Comparison of ENCODE assay signal across 23 cellular contexts in the genomic region with DNA sequence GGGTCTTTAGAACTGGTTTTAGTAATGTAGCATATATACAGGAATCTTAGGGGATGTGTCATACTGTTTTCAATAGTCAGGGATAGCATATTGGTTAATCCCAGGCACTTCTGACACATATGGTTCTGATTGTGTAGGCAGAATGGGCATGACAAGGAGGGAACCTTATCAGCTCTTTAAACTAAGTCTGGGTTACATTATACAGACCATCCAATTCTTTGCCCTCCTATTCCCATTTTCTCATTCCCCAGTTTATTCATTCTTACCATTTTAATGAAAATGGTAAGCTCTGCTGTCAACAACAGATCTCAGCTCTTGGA.
DNase-seq lines count a peak whose midpoint lies in the region; ATAC-seq, FAIRE-seq and TF ChIP-seq lines count a peak whose summit lies in the region.
"Had no signal": no experiment of that assay in that cellular context is flagged by ENCODE, and none has a peak within 500 bp of the region (broad histone marks: within the 10 kb centered on the region; RNA-seq: fewer than 3 reads in every experiment).

No MANE protein-coding gene starts in this region.

- peak overlapping the region; percentile 42; the same call in 1 of the 2 replicates for H3K18ac ChIP-seq in IMR-90 (ENCODE audit: low read depth, low read length)

- H2BK120ac ChIP-seq in IMR-90 (ENCODE audit: low read depth, low read length), result no peak overlapping the region

- H3K56ac ChIP-seq in IMR-90 (ENCODE audit: extremely low read depth, insufficient read depth, low read length), result no peak overlapping the region

- no peak overlapping the region for H2AK9ac ChIP-seq in IMR-90 (replicated peaks; ENCODE audit: low read depth, low read length, poor library complexity)

- H3K9me3 Mint-ChIP-seq in stimulated activated memory B cell treated with anti-CD40 and anti-IgM and Interleukin-4, amounts not matched to agents 10 μg/mL and 1 μg/mL and 100 μg/mL, for 72 hours, result peaks cover 2% of the 10 kb centered on the region

- H3K23ac ChIP-seq in IMR-90 (ENCODE audit: low read depth, low read length), result no peak overlapping the region

- no peak overlapping the region; a peak in 1 of 4 replicates for H4K8ac ChIP-seq in IMR-90 (ENCODE audit: low read depth in 2 of 2, low read length in 2 of 2)

- H3K4me2 ChIP-seq in IMR-90 (ENCODE audit: low read depth, low read length) (peak overlapping the region; percentile 34; the same call in 1 of the 2 replicates), keratinocyte (ENCODE audit: control insufficient read depth, extremely low read depth, insufficient read depth, low read depth, low read length) (no peak overlapping the region)

- TF ChIP-seq POLR2A in IMR-90 (IDR thresholded peaks at IDR 0.05; ENCODE audit: low read depth, low read length), result no peak

- H3K4me1 ChIP-seq in IMR-90 (ENCODE audit: control insufficient read depth, insufficient read depth, low read length) (peaks cover 5% of the 10 kb centered on the region), keratinocyte (ENCODE audit: control insufficient read depth, extremely low read depth, insufficient read depth, low read length) (no peaks in the 10 kb centered on the region)
- H3K4me1 ChIP-seq: spleen, upper lobe of left lung had no signal

- H3K4me1 Mint-ChIP-seq in stimulated activated memory B cell treated with anti-CD40 and anti-IgM and Interleukin-4, amounts not matched to agents 10 μg/mL and 1 μg/mL and 100 μg/mL, for 72 hours, result no peaks in the 10 kb centered on the region

- peak; percentile 77 for ATAC-seq in IMR-90 (ENCODE audit: low read depth)
- no peak for ATAC-seq in stimulated activated memory B cell treated with anti-CD40 and anti-IgM and Interleukin-4, amounts not matched to agents 10 μg/mL and 1 μg/mL and 100 μg/mL, for 72 hours
- ATAC-seq: activated naive CD4-positive, alpha-beta T cell treated with anti-CD3 and anti-CD28 coated beads, Interleukin-2, amount 50 U/mL, for 72 hours; stimulated activated naive CD8-positive, alpha-beta T cell treated with anti-CD3 and anti-CD28 coated beads, Interleukin-15, amount 100 ng/mL, for 72 hours had no signal

- in situ Hi-C loops in IMR-90 (cut with MboI; ENCODE audit: low sequenced_read_pairs), result no loop called here

- H3K9ac ChIP-seq in IMR-90 (ENCODE audit: low read depth, low read length), result no peak overlapping the region
- H3K9ac ChIP-seq in keratinocyte (ENCODE audit: control insufficient read depth, extremely low read depth, insufficient read depth, low read length), result no peak overlapping the region

- H4K20me1 ChIP-seq in IMR-90 (ENCODE audit: insufficient read depth, low read length) (peaks cover 5% of the 10 kb centered on the region; the same call in 1 of the 2 replicates), keratinocyte (ENCODE audit: control insufficient read depth, extremely low read depth, insufficient read depth, low read length) (no peaks in the 10 kb centered on the region)

- no peak overlapping the region for H2BK15ac ChIP-seq in IMR-90 (ENCODE audit: low read depth, low read length)

- TF ChIP-seq CTCF in IMR-90 (conservative IDR thresholded peaks at IDR 0.05; ENCODE audit: low read depth, low read length), result no peak
- TF ChIP-seq CTCF in keratinocyte (optimal IDR thresholded peaks at IDR 0.05 in 1 of 3, IDR thresholded peaks at IDR 0.05 in 1 of 3, conservative IDR thresholded peaks at IDR 0.05 in 1 of 3; ENCODE audit: extremely low read depth in 1 of 3, insufficient read depth in 2 of 3, low read length in 3 of 3), result no peak

- no peak overlapping the region for H2AK5ac ChIP-seq in IMR-90 (ENCODE audit: low read depth, low read length)

- peak; percentile 61 for FAIRE-seq in keratinocyte (lab: Jason Lieb, UNC)
- FAIRE-seq: kidney had no signal

- H3K27me3 ChIP-seq in IMR-90 (ENCODE audit: control insufficient read depth, insufficient read depth, low read length) (no peaks in the 10 kb centered on the region), keratinocyte (ENCODE audit: control insufficient read depth, extremely low read depth, insufficient read depth, low read length) (no peaks in the 10 kb centered on the region)
- H3K27me3 ChIP-seq: MG63, spleen, upper lobe of left lung had no signal

- H3K14ac ChIP-seq in IMR-90 (replicated peaks; ENCODE audit: low read depth, low read length), result no peak overlapping the region; the same call in 1 of the 2 replicates

- no peak overlapping the region for H2BK5ac ChIP-seq in IMR-90 (ENCODE audit: low read depth, low read length, poor library complexity, severe bottlenecking)

- H4K5ac ChIP-seq in IMR-90 (ENCODE audit: low read depth, low read length), result no peak overlapping the region

- H3K4me3 Mint-ChIP-seq in stimulated activated memory B cell treated with anti-CD40 and anti-IgM and Interleukin-4, amounts not matched to agents 10 μg/mL and 1 μg/mL and 100 μg/mL, for 72 hours, result no peak overlapping the region
- H3K4me3 Mint-ChIP-seq: activated CD4-positive, alpha-beta T cell treated with anti-CD3 and anti-CD28 coated beads, Interleukin-2, amount 10 ng/mL, durations not matched to agents 24 days and 14 days; stimulated activated naive CD8-positive, alpha-beta T cell treated with anti-CD3 and anti-CD28 coated beads, Interleukin-15, amount 100 ng/mL, for 72 hours had no signal

- POLR2A ChIA-PET in IMR-90 (lab: Charles Lee; ENCODE audit: unreplicated experiment), result no interaction called here

- peaks cover 3% of the 10 kb centered on the region; the same call in 1 of the 2 replicates for H3K9me1 ChIP-seq in IMR-90 (ENCODE audit: insufficient read depth, low read length)
- no peaks in the 10 kb centered on the region for H3K9me1 ChIP-seq in keratinocyte (ENCODE audit: control insufficient read depth, extremely low read depth, insufficient read depth, low read length)

- TF ChIP-seq RAD21 in IMR-90 (IDR thresholded peaks at IDR 0.05; ENCODE audit: low read length), result no peak

- intact Hi-C loops in IMR-90 (cut with micrococcal nuclease), result no loop called here

- no peak overlapping the region; the same call in 1 of the 2 replicates for H3K4ac ChIP-seq in IMR-90 (ENCODE audit: low read depth, low read length)

- CTCF ChIA-PET in IMR-90 (lab: Yijun Ruan, JAX), result no interaction called here

- H3K36me3 ChIP-seq in IMR-90 (ENCODE audit: control insufficient read depth, insufficient read depth, low read length) (no peaks in the 10 kb centered on the region), keratinocyte (ENCODE audit: control insufficient read depth in 2 of 2, extremely low read depth in 1 of 2, insufficient read depth in 2 of 2, low read length in 2 of 2) (no peaks in the 10 kb centered on the region)
- H3K36me3 ChIP-seq: MG63, spleen, upper lobe of left lung had no signal

- dilution Hi-C loops in IMR-90 (cut with HindIII; ENCODE audit: low sequenced_read_pairs, unreplicated experiment) (no loop called here), keratinocyte (cut with MboI; ENCODE audit: extremely low pct_ligation_motif_present, low sequenced_read_pairs) (no loop called here)

- DNase-seq in AG08395 (ENCODE audit: low spot score) (peak; percentile 7), IMR-90 (peak; percentile 71), dedifferentiated amniotic fluid mesenchymal stem cell (ENCODE audit: extremely low spot score) (peak; percentile 45), keratinocyte (ENCODE audit: low read depth, low spot score) (no peak), NCI-H2171 (lab: John Stamatoyannopoulos, UW) (no peak), cortex of kidney (lab: John Stamatoyannopoulos, UW) (no peak), NCI-H226 (no peak)
- DNase-seq: activated CD4-positive, alpha-beta T cell treated with anti-CD3 and anti-CD28 coated beads, Interleukin-2, amount 10 ng/mL, durations not matched to agents 24 days and 14 days; C1 segment of cervical spinal cord; foreskin melanocyte; H7; kidney; MG63; NCI-H1417 treated with DMSO at 0.1 percent for 48 hours; NCI-H510A treated with DMSO at 0.1 percent for 48 hours; spleen; stimulated activated CD4-positive, alpha-beta T cell treated with anti-CD3 and anti-CD28 coated beads, Interleukin-4, amount 100 ng/mL, for 4 hours; stimulated activated naive CD8-positive, alpha-beta T cell treated with anti-CD3 and anti-CD28 coated beads, Interleukin-15, amount 100 ng/mL, for 72 hours; T-helper 2 cell; upper lobe of left lung had no signal

- no peaks in the 10 kb centered on the region for H3K27me3 Mint-ChIP-seq in stimulated activated memory B cell treated with anti-CD40 and anti-IgM and Interleukin-4, amounts not matched to agents 10 μg/mL and 1 μg/mL and 100 μg/mL, for 72 hours
- H3K27me3 Mint-ChIP-seq: activated CD4-positive, alpha-beta T cell treated with anti-CD3 and anti-CD28 coated beads, Interleukin-2, amount 10 ng/mL, durations not matched to agents 24 days and 14 days; stimulated activated naive CD8-positive, alpha-beta T cell treated with anti-CD3 and anti-CD28 coated beads, Interleukin-15, amount 100 ng/mL, for 72 hours had no signal

- no peaks in the 10 kb centered on the region for H3K9me3 ChIP-seq in IMR-90 (ENCODE audit: control insufficient read depth, insufficient read depth, low read length)
- H3K9me3 ChIP-seq in keratinocyte (ENCODE audit: control insufficient read depth, low read depth, low read length), result no peaks in the 10 kb centered on the region
- H3K9me3 ChIP-seq: MG63, upper lobe of left lung had no signal

- H3K79me2 ChIP-seq in keratinocyte (ENCODE audit: control insufficient read depth, insufficient read depth, low read length), result peaks cover 3% of the 10 kb centered on the region

- H2BK20ac ChIP-seq in IMR-90 (ENCODE audit: low read depth, low read length), result no peak overlapping the region

- peaks cover 15% of the 10 kb centered on the region for H3K36me3 Mint-ChIP-seq in stimulated activated memory B cell treated with anti-CD40 and anti-IgM and Interleukin-4, amounts not matched to agents 10 μg/mL and 1 μg/mL and 100 μg/mL, for 72 hours
- H3K36me3 Mint-ChIP-seq: activated naive CD4-positive, alpha-beta T cell treated with anti-CD3 and anti-CD28 coated beads, Interleukin-2, amount 50 U/mL, for 72 hours had no signal

- peaks cover 5 to 9% of the 10 kb centered on the region in 2 experiments; a peak in 3 of 4 replicates for H3K79me1 ChIP-seq in IMR-90 (ENCODE audit: low read depth in 1 of 2, low read length in 2 of 2)

- no peak overlapping the region for H4K91ac ChIP-seq in IMR-90 (ENCODE audit: insufficient read depth, low read depth, low read length)

- H3K4me3 ChIP-seq in IMR-90 (ENCODE audit: insufficient read depth, low read depth, low read length) (no peak overlapping the region), keratinocyte (ENCODE audit: control insufficient read depth in 2 of 3, extremely low read depth in 1 of 3, insufficient read depth in 2 of 3, low read depth in 1 of 3, low read length in 3 of 3) (no peak overlapping the region)
- H3K4me3 ChIP-seq: lung, MG63, spleen, upper lobe of left lung had no signal

- no TSS peak for BruUV-seq in IMR-90 (replicated peaks; lab: Mats Ljungman, UMichigan)

- no peak overlapping the region for H3K27ac ChIP-seq in IMR-90 (ENCODE audit: insufficient read depth, low read length)
- H3K27ac ChIP-seq in keratinocyte (ENCODE audit: control insufficient read depth, insufficient read depth, low read length), result no peak overlapping the region
- H3K27ac ChIP-seq: spleen, upper lobe of left lung had no signal

- H3K27ac Mint-ChIP-seq in stimulated activated memory B cell treated with anti-CD40 and anti-IgM and Interleukin-4, amounts not matched to agents 10 μg/mL and 1 μg/mL and 100 μg/mL, for 72 hours, result no peak overlapping the region
- H3K27ac Mint-ChIP-seq: activated CD4-positive, alpha-beta T cell treated with anti-CD3 and anti-CD28 coated beads, Interleukin-2, amount 10 ng/mL, durations not matched to agents 24 days and 14 days; activated naive CD4-positive, alpha-beta T cell treated with anti-CD3 and anti-CD28 coated beads, Interleukin-2, amount 50 U/mL, for 72 hours had no signal

- H2AFZ ChIP-seq in IMR-90 (replicated peaks; ENCODE audit: low read length, poor library complexity) (no peak overlapping the region), keratinocyte (ENCODE audit: control insufficient read depth, low read length) (no peak overlapping the region)

Comparison
In these comparisons a context has a peak if more than half of its experiments do, and no peak if none do; other contexts are left out.
1. DNase-seq: peak in AG08395 (single experiment), IMR-90 (single experiment) and dedifferentiated amniotic fluid mesenchymal stem cell (single experiment); none in keratinocyte (single experiment), NCI-H2171 (single experiment), cortex of kidney (single experiment) and NCI-H226 (single experiment).